Comparison of ENCODE assay signal across 30 cellular contexts in the genomic region with DNA sequence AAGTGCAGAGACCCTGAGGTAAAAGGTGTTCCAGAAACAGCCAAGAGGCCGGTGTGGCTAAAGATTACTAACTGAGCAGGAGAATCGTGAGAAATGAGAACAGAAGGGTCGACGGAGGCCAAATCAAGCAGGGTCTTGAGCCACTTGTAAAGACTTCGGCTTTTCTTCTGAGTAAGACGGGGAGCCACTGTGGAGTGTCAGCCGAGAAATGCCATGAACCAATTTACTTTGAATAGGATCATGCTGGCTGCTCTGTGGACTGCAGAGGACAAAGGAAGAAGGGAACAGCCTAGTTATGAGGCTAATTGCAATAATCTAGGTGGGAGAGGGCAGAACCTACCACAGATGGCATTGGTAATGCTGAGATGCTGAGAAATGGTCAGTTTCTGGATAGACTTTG. TPM values are rescaled to one million over a fixed set of nuclear protein-coding genes. Genes with fewer than 3 reads are reported as not detected.
"Had no signal": no experiment of that assay in that cellular context is flagged by ENCODE, and none has a peak within 500 bp of the region (broad histone marks: within the 10 kb centered on the region; RNA-seq: fewer than 3 reads in every experiment).

No MANE protein-coding gene starts in this region.

- H3K4me2 ChIP-seq: smooth muscle cell had no signal

- H3K9ac ChIP-seq: parathyroid adenoma had no signal

- H3K9me3 ChIP-seq: lower lobe of right lung, suprapubic skin, upper lobe of right lung had no signal

- H3K79me2 ChIP-seq: parathyroid adenoma had no signal

- DNase-seq: dermis blood vessel endothelial cell; effector memory CD8-positive, alpha-beta T cell; erythroblast; esophagus squamous epithelium; foreskin melanocyte; glutamatergic neuron; heart right ventricle; hippocampal formation; left ventricle myocardium superior; lower lobe of right lung; natural killer cell; stimulated activated CD4-positive, alpha-beta T cell treated with anti-CD3 and anti-CD28 coated beads, Interleukin-12 subunit alpha, Interleukin-12 subunit beta, amount 100 ng/mL, for 4 hours; stimulated activated CD4-positive, alpha-beta T cell treated with anti-CD3 and anti-CD28 coated beads, Interleukin-1b, Interleukin-23, amount 100 ng/mL, for 48 hours; stimulated activated CD4-positive, alpha-beta T cell treated with anti-CD3 and anti-CD28 coated beads, Interleukin-4, amount 100 ng/mL, for 1 hour; stimulated activated CD8-positive, alpha-beta memory T cell treated with anti-CD3 and anti-CD28 coated beads, Interleukin-4, amount 100 ng/mL, for 48 hours; stimulated activated naive CD4-positive, alpha-beta T cell; stimulated activated naive CD8-positive, alpha-beta T cell treated with anti-CD3 and anti-CD28 coated beads, Interleukin-15, amount 100 ng/mL, for 72 hours; transverse colon; upper lobe of right lung had no signal

- H2AFZ ChIP-seq: parathyroid adenoma had no signal

- H3K4me1 ChIP-seq: lower lobe of right lung, parathyroid adenoma, right atrium auricular region, suprapubic skin, transverse colon, upper lobe of right lung had no signal

- H3K4me3 ChIP-seq: coronary artery, esophagus squamous epithelium, heart right ventricle, lower lobe of right lung, right atrium auricular region, smooth muscle cell, suprapubic skin, transverse colon, upper lobe of right lung, vagina had no signal

- H3K27ac ChIP-seq: coronary artery, esophagus squamous epithelium, heart right ventricle, lower lobe of right lung, parathyroid adenoma, right atrium auricular region, suprapubic skin, transverse colon, upper lobe of right lung, vagina had no signal

- H3K27me3 Mint-ChIP-seq: progenitor cell of endocrine pancreas had no signal

- H3K27ac Mint-ChIP-seq: effector memory CD8-positive, alpha-beta T cell; natural killer cell; progenitor cell of endocrine pancreas; stimulated activated naive CD8-positive, alpha-beta T cell treated with anti-CD3 and anti-CD28 coated beads, Interleukin-15, amount 100 ng/mL, for 72 hours had no signal

- H3K36me3 ChIP-seq: esophagus squamous epithelium, heart right ventricle, lower lobe of right lung, right atrium auricular region, suprapubic skin, transverse colon, upper lobe of right lung, vagina had no signal

- FAIRE-seq: endometrium, keratinocyte had no signal

- H3K4me1 Mint-ChIP-seq: natural killer cell; stimulated activated naive CD8-positive, alpha-beta T cell treated with anti-CD3 and anti-CD28 coated beads, Interleukin-15, amount 100 ng/mL, for 72 hours had no signal

- H3K4me3 Mint-ChIP-seq: effector memory CD8-positive, alpha-beta T cell; natural killer cell; stimulated activated naive CD8-positive, alpha-beta T cell treated with anti-CD3 and anti-CD28 coated beads, Interleukin-15, amount 100 ng/mL, for 72 hours had no signal

- H3K27me3 ChIP-seq: esophagus squamous epithelium, heart right ventricle, right atrium auricular region, suprapubic skin, transverse colon, upper lobe of right lung, vagina had no signal

RNA-seq across cellular contexts. Expression of a gene that starts 16.8 kb away (rescaled TPM):
- total RNA-seq: dermis blood vessel endothelial cell, mononuclear cell, progenitor cell of endocrine pancreas had no signal
- polyA plus RNA-seq: neural cell, smooth muscle cell had no signal
